Comparison of ENCODE assay signal across 11 cellular contexts in the genomic region with DNA sequence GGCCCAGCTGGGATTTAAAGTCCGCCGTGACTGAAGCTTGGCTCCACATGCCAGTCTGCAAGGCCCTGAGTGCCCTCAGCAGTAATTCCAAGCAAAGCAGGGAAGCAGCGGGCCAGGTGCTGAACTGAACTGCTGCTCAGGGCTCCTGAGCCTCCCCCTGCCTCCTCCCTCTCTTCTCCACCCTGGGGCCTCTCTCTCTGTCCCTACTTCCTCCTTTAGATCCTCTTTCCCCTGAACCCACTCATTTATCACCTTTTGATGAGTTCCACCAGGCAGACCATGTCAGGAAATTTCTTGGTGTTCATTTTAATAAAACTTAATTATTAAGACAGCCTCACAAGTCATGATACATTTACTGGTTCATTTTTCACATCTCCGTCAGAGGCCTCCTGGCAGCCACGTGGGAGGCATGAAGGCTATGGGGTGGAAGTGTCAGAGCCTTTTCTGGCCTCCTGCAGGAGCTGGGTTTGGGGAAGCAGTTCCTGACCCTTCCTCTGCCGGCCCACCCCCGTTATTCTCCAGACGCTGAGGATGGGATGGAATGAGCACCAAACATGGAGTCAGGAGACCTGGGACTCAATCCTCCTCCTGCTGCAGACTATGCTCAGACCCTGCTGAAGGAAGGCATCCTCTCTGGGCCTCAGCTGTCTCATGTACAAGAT.
"Had no signal": no experiment of that assay in that cellular context is flagged by ENCODE, and none has a peak within 500 bp of the region (broad histone marks: within the 10 kb centered on the region; RNA-seq: fewer than 3 reads in every experiment).

No MANE protein-coding gene starts in this region.

- ATAC-seq: activated T-helper 17 cell treated with anti-CD3 and anti-CD28 coated beads, Interleukin-2, amount 50 U/mL, for 72 hours; foreskin keratinocyte; psoas muscle; stimulated activated naive CD8-positive, alpha-beta T cell treated with anti-CD3 and anti-CD28 coated beads, Interleukin-15, amount 100 ng/mL, for 72 hours had no signal

- DNase-seq: activated CD4-positive, alpha-beta T cell treated with anti-CD3 and anti-CD28 coated beads, Interleukin-2, amount 10 ng/mL, durations not matched to agents 7 days and 5 days; activated naive CD4-positive, alpha-beta T cell treated with Interleukin-2 at 50 U/mL for 16 hours; effector memory CD4-positive, alpha-beta T cell; foreskin keratinocyte; kidney glomerular epithelial cell; nephron progenitor cell; psoas muscle; sigmoid colon; spleen; stimulated activated naive CD8-positive, alpha-beta T cell treated with anti-CD3 and anti-CD28 coated beads, Interleukin-15, amount 100 ng/mL, for 72 hours had no signal
